Comparison of ENCODE assay signal across 12 cellular contexts in the genomic region with DNA sequence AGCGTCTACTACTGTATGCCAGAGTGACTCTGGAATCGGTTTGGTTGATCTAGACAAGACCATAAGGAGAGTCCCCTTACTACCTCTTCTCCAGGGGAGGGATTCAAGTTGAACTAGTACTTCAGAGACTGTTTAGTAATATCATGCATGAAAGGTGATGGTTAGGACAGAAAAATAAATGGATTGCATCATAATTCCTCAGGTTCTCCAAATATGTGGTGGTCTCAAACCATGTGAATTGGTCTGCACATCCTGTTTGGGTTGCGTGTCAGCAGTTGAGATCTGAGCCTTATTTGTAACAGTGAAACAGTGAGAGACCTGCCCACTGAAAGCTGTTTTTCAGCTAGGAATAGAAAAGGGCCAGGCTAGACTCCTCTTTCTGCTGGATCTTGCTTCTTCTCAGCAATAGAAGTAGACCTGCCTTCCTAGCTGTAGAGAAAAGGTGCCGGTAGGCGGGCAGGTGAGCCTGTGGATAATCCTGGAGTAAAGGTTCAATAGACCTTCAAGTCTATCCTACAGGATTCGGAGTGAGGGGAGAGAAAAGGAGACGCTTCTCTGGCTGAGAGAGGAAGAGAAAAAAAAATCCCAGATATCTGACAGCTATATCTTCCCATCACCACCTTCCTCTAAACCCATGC.
DNase-seq lines count a peak whose midpoint lies in the region; ATAC-seq and TF ChIP-seq lines count a peak whose summit lies in the region.
"Had no signal": no experiment of that assay in that cellular context is flagged by ENCODE, and none has a peak within 500 bp of the region (broad histone marks: within the 10 kb centered on the region; RNA-seq: fewer than 3 reads in every experiment).

No MANE protein-coding gene starts in this region.

- no peaks in the 10 kb centered on the region for H4K20me1 ChIP-seq in BLaER1 treated with 17β-estradiol and CSF1 and Interleukin-3, amounts not matched to agents 10 nM and 100 nM
- no peaks in the 10 kb centered on the region for H4K20me1 ChIP-seq in H9 (ENCODE audit: control insufficient read depth, insufficient read depth, insufficient read length)

- H2BK12ac ChIP-seq in H9 (ENCODE audit: insufficient read length, low read depth, low read length), result no peak overlapping the region

- H2BK20ac ChIP-seq in H9 (ENCODE audit: low read depth, low read length, poor library complexity, severe bottlenecking), result no peak overlapping the region

- no peak overlapping the region for H4K5ac ChIP-seq in H9 (ENCODE audit: insufficient read length, low read depth, low read length)

- H3K23ac ChIP-seq in H9 (ENCODE audit: insufficient read length, low read depth, low read length), result no peak overlapping the region

- peak overlapping the region in 10 of 11 experiments; percentile 14 to 97 (median 64); a peak in 15 of 22 replicates for H3K4me2 ChIP-seq in BLaER1 treated with 17β-estradiol and CSF1 and Interleukin-3, amounts not matched to agents 10 nM and 100 nM
- no peak overlapping the region for H3K4me2 ChIP-seq in H9 (ENCODE audit: insufficient read depth, insufficient read length, low read length)

- peaks cover 19 to 30% (median 27%) of the 10 kb centered on the region in 11 experiments for H3K27me3 ChIP-seq in BLaER1 treated with 17β-estradiol and CSF1 and Interleukin-3, amounts not matched to agents 10 nM and 100 nM
- H3K27me3 ChIP-seq in H9 (ENCODE audit: insufficient read depth, low read length) (peaks cover 3% of the 10 kb centered on the region; the same call in 1 of the 2 replicates), breast epithelium (no peaks in the 10 kb centered on the region), brain microvascular endothelial cell (replicated peaks) (peaks cover 4% of the 10 kb centered on the region)

- no peak overlapping the region for H3K14ac ChIP-seq in H9 (ENCODE audit: insufficient read depth, low read length)

- H3K4me3 Mint-ChIP-seq in H9, result peak overlapping the region; percentile 40 to 94; a peak in 4 of 5 replicates
- H3K4me3 Mint-ChIP-seq in nephron, result peak overlapping the region; percentile 82 to 93 (median 89)
- H3K4me3 Mint-ChIP-seq: T-helper 1 cell treated with Interleukin-12 subunit alpha and Interleukin-12 subunit beta and Interleukin-4 antibody, amounts not matched to agents 30 μg/mL and 1 μg/mL, for 36 hours had no signal

- no peak overlapping the region for H3T11ph ChIP-seq in H9 (ENCODE audit: low read length)

- ATAC-seq in GM18858 (IDR thresholded peaks at IDR 0.05; ENCODE audit: unreplicated experiment) (no peak), HG03095 (IDR thresholded peaks at IDR 0.05; ENCODE audit: unreplicated experiment) (no peak)

- H3K27me3 Mint-ChIP-seq in H9 (ENCODE audit: low read depth), result peaks cover 43% of the 10 kb centered on the region
- peaks cover 46% of the 10 kb centered on the region for H3K27me3 Mint-ChIP-seq in nephron (ENCODE audit: low read depth)

- TF ChIP-seq CTCF in H9 (conservative IDR thresholded peaks at IDR 0.05), result no peak
- TF ChIP-seq CTCF in breast epithelium (IDR thresholded peaks at IDR 0.05), result no peak
- no peak for TF ChIP-seq CTCF in nephron (IDR thresholded peaks at IDR 0.05; ENCODE audit: unreplicated experiment in 3 of 3)
- no peak for TF ChIP-seq CTCF in brain microvascular endothelial cell (IDR thresholded peaks at IDR 0.05; ENCODE audit: low read depth, low read length, missing control alignments)

- DNase-seq in H9 (no peak), breast epithelium (ENCODE audit: low spot score in 2 of 2) (no peak), NCI-H187 treated with DMSO at 0.1 percent for 48 hours (lab: John Stamatoyannopoulos, UW) (no peak), brain microvascular endothelial cell (no peak)
- DNase-seq: stimulated activated naive B cell treated with anti-CD40 and anti-IgM and Interleukin-4, amounts not matched to agents 10 μg/mL and 1 μg/mL and 100 μg/mL, for 72 hours had no signal

- no peaks in the 10 kb centered on the region for H3K36me3 ChIP-seq in BLaER1 treated with 17β-estradiol and CSF1 and Interleukin-3, amounts not matched to agents 10 nM and 100 nM
- H3K36me3 ChIP-seq in breast epithelium (no peaks in the 10 kb centered on the region), brain microvascular endothelial cell (replicated peaks) (no peaks in the 10 kb centered on the region)
- H3K36me3 ChIP-seq: prostate gland had no signal

- WGBS in H9 (ENCODE audit: extremely low coverage, insufficient read length, low lambda C conversion rate), result no CpG with 5 or more reads among the region's 7 CpGs

- H3K79me2 ChIP-seq in H9 (ENCODE audit: insufficient read depth, low read length), result no peaks in the 10 kb centered on the region

- no peaks in the 10 kb centered on the region for H3K9me3 ChIP-seq in BLaER1 treated with 17β-estradiol and CSF1 and Interleukin-3, amounts not matched to agents 10 nM and 100 nM (replicated peaks in 1 of 11)
- H3K9me3 ChIP-seq in H9 (ENCODE audit: control insufficient read depth, low read depth, low read length) (no peaks in the 10 kb centered on the region), breast epithelium (no peaks in the 10 kb centered on the region)
- H3K9me3 ChIP-seq: prostate gland had no signal

- H3K4me3 ChIP-seq in BLaER1 treated with 17β-estradiol and CSF1 and Interleukin-3, amounts not matched to agents 10 nM and 100 nM, result no peak overlapping the region
- peak overlapping the region; percentile 55 to 69 (median 67) for H3K4me3 ChIP-seq in breast epithelium
- no peak overlapping the region for H3K4me3 ChIP-seq in brain microvascular endothelial cell (ENCODE audit: low read depth, low read length)

- no peak overlapping the region for H3K4ac ChIP-seq in H9 (ENCODE audit: low read depth, low read length)

- H2AFZ ChIP-seq in H9 (ENCODE audit: low read length), result no peak overlapping the region

- TF ChIP-seq POLR2A in breast epithelium (IDR thresholded peaks at IDR 0.05), result no peak

- peaks cover 11% of the 10 kb centered on the region for H3K23me2 ChIP-seq in H9 (ENCODE audit: insufficient read length, low read depth, low read length, poor library complexity, severe bottlenecking)

- peaks cover 28 to 30% of the 10 kb centered on the region in 2 experiments for H3K4me1 Mint-ChIP-seq in H9
- H3K4me1 Mint-ChIP-seq in nephron, result peaks cover 27% of the 10 kb centered on the region

- H2BK120ac ChIP-seq in H9 (ENCODE audit: low read depth, low read length, poor library complexity, severe bottlenecking), result no peak overlapping the region

- no peak overlapping the region for H2BK5ac ChIP-seq in H9 (ENCODE audit: insufficient read length, low read length)

- intact Hi-C loops in breast epithelium (cut with DNase I; ENCODE audit: low total_unique reads), result no loop called here

- H3K9me3 Mint-ChIP-seq in H9 (no peaks in the 10 kb centered on the region), nephron (no peaks in the 10 kb centered on the region)
- H3K9me3 Mint-ChIP-seq: stimulated activated naive B cell treated with anti-CD40 and anti-IgM and Interleukin-4, amounts not matched to agents 10 μg/mL and 1 μg/mL and 100 μg/mL, for 72 hours; T-helper 1 cell treated with Interleukin-12 subunit alpha and Interleukin-12 subunit beta and Interleukin-4 antibody, amounts not matched to agents 30 μg/mL and 1 μg/mL, for 36 hours had no signal

- H3K36me3 Mint-ChIP-seq in H9 (ENCODE audit: insufficient read depth in 1 of 3, low read depth in 3 of 3), result no peaks in the 10 kb centered on the region
- H3K36me3 Mint-ChIP-seq in nephron (ENCODE audit: low read depth), result no peaks in the 10 kb centered on the region

- H3K27ac Mint-ChIP-seq in H9 (no peak overlapping the region; a peak in 1 of 7 replicates), nephron (peak overlapping the region; percentile 32 to 76 (median 59))
- H3K27ac Mint-ChIP-seq: CD4-positive, CD25-positive, alpha-beta regulatory T cell; stimulated activated naive B cell treated with anti-CD40 and anti-IgM and Interleukin-4, amounts not matched to agents 10 μg/mL and 1 μg/mL and 100 μg/mL, for 72 hours; T-helper 1 cell treated with Interleukin-12 subunit alpha and Interleukin-12 subunit beta and Interleukin-4 antibody, amounts not matched to agents 30 μg/mL and 1 μg/mL, for 36 hours had no signal

- no peak overlapping the region for H3K9ac ChIP-seq in BLaER1 treated with 17β-estradiol and CSF1 and Interleukin-3, amounts not matched to agents 10 nM and 100 nM
- no peak overlapping the region for H3K9ac ChIP-seq in H9 (ENCODE audit: extremely low read depth, insufficient read length, low read length)

- H3K27ac ChIP-seq in BLaER1 treated with 17β-estradiol and CSF1 and Interleukin-3, amounts not matched to agents 10 nM and 100 nM, result no peak overlapping the region
- H3K27ac ChIP-seq in H9 (ENCODE audit: insufficient read length, low read depth, low read length), result no peak overlapping the region
- peak overlapping the region in 1 of 2 donors; percentile 75 for H3K27ac ChIP-seq in breast epithelium
- H3K27ac ChIP-seq in brain microvascular endothelial cell, result no peak overlapping the region
- H3K27ac ChIP-seq: prostate gland had no signal

- no peaks in the 10 kb centered on the region for H3K79me1 ChIP-seq in H9 (ENCODE audit: insufficient read depth, low read depth, low read length, poor library complexity, severe bottlenecking)

- H4K8ac ChIP-seq in H9 (replicated peaks; ENCODE audit: insufficient read length, low read depth, low read length), result no peak overlapping the region

- no peak overlapping the region for H3K18ac ChIP-seq in H9 (ENCODE audit: insufficient read length, low read depth, low read length)

- H3K56ac ChIP-seq in H9 (ENCODE audit: insufficient read length, low read depth, low read length), result no peak overlapping the region

- no peak overlapping the region for H2BK15ac ChIP-seq in H9 (ENCODE audit: low read depth, low read length)

- peaks cover 0 to 16% (median 7%) of the 10 kb centered on the region in 10 experiments; a peak in 13 of 20 replicates for H3K4me1 ChIP-seq in BLaER1 treated with 17β-estradiol and CSF1 and Interleukin-3, amounts not matched to agents 10 nM and 100 nM
- peaks cover 9% of the 10 kb centered on the region; the same call in 1 of the 2 replicates for H3K4me1 ChIP-seq in H9 (ENCODE audit: insufficient read depth, low read length)
- H3K4me1 ChIP-seq in breast epithelium, result no peaks in the 10 kb centered on the region
- H3K4me1 ChIP-seq: prostate gland had no signal

- no peak overlapping the region for H2AK5ac ChIP-seq in H9 (ENCODE audit: insufficient read length, low read length)

- H4K91ac ChIP-seq in H9 (ENCODE audit: insufficient read length, low read depth, low read length), result no peak overlapping the region

- in situ Hi-C loops in brain microvascular endothelial cell (cut with HindIII; ENCODE audit: low pct_ligation_motif_present, low sequenced_read_pairs), result no loop called here

Comparison
In these comparisons a context has a peak if more than half of its experiments do, and no peak if none do; other contexts are left out.
1. H3K4me3 ChIP-seq: peak in breast epithelium (3 of 3); none in BLaER1 treated with 17β-estradiol and CSF1 and Interleukin-3, amounts not matched to agents 10 nM and 100 nM (0 of 10) and brain microvascular endothelial cell (single experiment).
2. H3K27ac Mint-ChIP-seq: peak in nephron (3 of 3); none in H9 (0 of 3).